8 cellular contexts compared by ENCODE assay signal in the genomic region with DNA sequence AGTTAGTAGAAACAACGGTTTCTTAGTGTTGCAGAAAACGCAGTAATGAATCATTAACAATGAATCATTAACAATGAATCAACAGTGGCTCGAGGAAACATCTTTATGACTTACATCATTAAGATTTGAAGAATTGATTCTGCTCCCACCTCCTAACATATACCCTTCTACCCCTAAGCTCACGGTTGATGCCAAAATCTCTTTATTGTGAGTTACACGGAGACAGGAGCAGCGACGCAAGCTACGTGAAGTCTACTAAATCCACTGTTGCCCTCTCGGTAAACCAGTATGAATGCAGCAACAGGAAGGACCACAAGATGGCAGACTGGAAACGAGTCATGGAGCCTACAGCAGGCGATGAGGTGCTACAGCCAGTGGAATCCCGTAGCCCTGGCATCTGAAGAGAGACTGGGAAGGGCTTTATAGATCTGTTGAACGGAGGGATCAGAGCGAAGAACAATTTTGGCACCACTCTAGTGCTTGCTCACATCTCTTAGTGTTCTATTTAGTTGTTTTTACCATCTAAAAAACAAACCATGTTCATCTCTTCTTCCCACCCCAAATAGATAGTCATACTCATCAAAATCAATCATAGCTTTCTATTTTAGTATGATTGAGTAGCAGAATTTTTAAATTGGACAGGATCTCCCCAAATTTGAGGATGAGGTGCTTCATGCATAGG.
A peak's percentile ranks its signal among the peaks of the same experiment; 100 is the strongest.
DNase-seq lines count a peak whose midpoint lies in the region; ATAC-seq and TF ChIP-seq lines count a peak whose summit lies in the region.

No MANE protein-coding gene starts in this region.

- H3F3A ChIP-seq in SU-DHL-6 (ENCODE audit: insufficient read depth) = no peaks in the 10 kb centered on the region

- H2AFZ ChIP-seq in SU-DHL-6 (ENCODE audit: low read depth, low read length, severe bottlenecking) = no peak overlapping the region

- H3K9me3 ChIP-seq in SU-DHL-6 (ENCODE audit: insufficient read depth, low read length) (no peaks in the 10 kb centered on the region), adipocyte (ENCODE audit: control insufficient read depth, low read length) (no peaks in the 10 kb centered on the region)

- no peak overlapping the region for H3K27ac ChIP-seq in SU-DHL-6 (ENCODE audit: low read depth, low read length)

- TF ChIP-seq CTCF in SU-DHL-6 (IDR thresholded peaks at IDR 0.05; ENCODE audit: insufficient read depth, low read length, poor library complexity, severe bottlenecking) = peak; percentile 44

- no peaks in the 10 kb centered on the region for H3K9me2 ChIP-seq in SU-DHL-6 (replicated peaks; ENCODE audit: insufficient read depth, low read length)

- peak overlapping the region; percentile 29 for H3K4me2 ChIP-seq in SU-DHL-6 (ENCODE audit: low read depth, low read length, poor library complexity, severe bottlenecking)

- peak; percentile 81 to 96 (median 85) for DNase-seq in NCI-H1417 (lab: John Stamatoyannopoulos, UW)
- DNase-seq in adipocyte (ENCODE audit: low read depth) = peak; percentile 93
- peak; percentile 71 for DNase-seq in left cardiac atrium
- DNase-seq in putamen (ENCODE audit: low spot score) = peak; percentile 79
- no peak for DNase-seq in posterior vena cava (ENCODE audit: low spot score)

- no peaks in the 10 kb centered on the region for H4K20me1 ChIP-seq in SU-DHL-6 (ENCODE audit: low read depth, low read length)

- intact Hi-C loops in left cardiac atrium (cut with DNase I) = loop anchor here (1.0 to 5.0 kb wide), 3 partner anchors 443 to 508 kb away; a partner anchor contains a TSS
- intact Hi-C loops in posterior vena cava (cut with DNase I) = loop anchor here (5.0 to 10.0 kb wide), 3 partner anchors 443 to 508 kb away; a partner anchor contains a TSS

- H3K36me3 ChIP-seq in SU-DHL-6 (ENCODE audit: low read length) (no peaks in the 10 kb centered on the region), adipocyte (ENCODE audit: control insufficient read depth, insufficient read depth, low read length, severe bottlenecking) (no peaks in the 10 kb centered on the region)

- H3K4me3 ChIP-seq in SU-DHL-6 (ENCODE audit: insufficient read depth, low read length, poor library complexity, severe bottlenecking) (no peak overlapping the region), adipocyte (ENCODE audit: low read length) (peak overlapping the region; percentile 76)

- H3K4me1 ChIP-seq in adipocyte (ENCODE audit: control insufficient read depth, insufficient read depth, low read length) = peaks cover 3% of the 10 kb centered on the region

- H3K9ac ChIP-seq in SU-DHL-6 (ENCODE audit: low read length) = no peak overlapping the region
- peak overlapping the region; percentile 50 for H3K9ac ChIP-seq in adipocyte (ENCODE audit: low read length)

- ATAC-seq in GM18499 (IDR thresholded peaks at IDR 0.05; ENCODE audit: insufficient read depth, unreplicated experiment) (peak; percentile 94), HG02870 (IDR thresholded peaks at IDR 0.05; ENCODE audit: unreplicated experiment) (peak; percentile 98), left cardiac atrium (peak; percentile 96 to 97)

- H3K79me2 ChIP-seq in SU-DHL-6 (ENCODE audit: insufficient read depth, low read length) = no peaks in the 10 kb centered on the region

- no peaks in the 10 kb centered on the region for H3K27me3 ChIP-seq in SU-DHL-6 (ENCODE audit: low read length)
- H3K27me3 ChIP-seq in adipocyte (replicated peaks; ENCODE audit: control insufficient read depth, insufficient read depth, low read length) = no peaks in the 10 kb centered on the region
